Comparison of ENCODE assay signal across 10 cellular contexts in the genomic region with DNA sequence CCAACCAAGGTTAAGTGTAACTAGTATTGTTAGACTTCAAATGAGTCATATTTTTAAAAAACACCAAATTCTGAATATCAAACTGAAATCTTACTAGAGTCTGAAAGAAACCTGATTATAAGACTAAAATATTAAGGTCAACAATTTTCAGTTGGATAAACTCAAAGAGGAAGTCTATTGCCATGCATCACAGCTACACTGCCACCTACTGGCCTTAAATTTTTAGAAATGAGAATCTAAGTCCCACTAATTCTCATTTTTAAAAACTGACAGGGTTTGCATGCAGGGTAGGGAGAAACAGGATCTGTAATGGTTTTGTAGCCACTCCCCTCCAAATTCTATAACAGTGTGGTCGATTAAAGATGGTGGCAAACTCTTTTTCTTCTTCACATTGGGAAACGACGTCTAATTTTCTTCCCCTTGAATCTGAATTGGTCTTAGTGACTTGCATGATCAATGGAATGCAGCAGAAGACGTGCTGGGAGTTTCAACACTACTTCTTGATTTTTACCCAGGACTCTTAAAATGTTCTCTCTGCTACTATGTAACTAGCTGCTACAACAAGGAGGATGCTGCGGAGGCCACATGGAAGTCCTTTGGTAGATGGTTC.
DNase-seq lines count a peak whose midpoint lies in the region; TF ChIP-seq lines count a peak whose summit lies in the region.
"Had no signal": no experiment of that assay in that cellular context is flagged by ENCODE, and none has a peak within 500 bp of the region (broad histone marks: within the 10 kb centered on the region; RNA-seq: fewer than 3 reads in every experiment).

No MANE protein-coding gene starts in this region.

- no peak overlapping the region for H4K8ac ChIP-seq in H9 (replicated peaks; ENCODE audit: insufficient read length, low read depth, low read length)

- H3K9ac ChIP-seq in H9 (ENCODE audit: extremely low read depth, insufficient read length, low read length) (no peak overlapping the region), parathyroid adenoma (no peak overlapping the region)
- H3K9ac ChIP-seq: BLaER1 treated with 17β-estradiol and CSF1 and Interleukin-3, amounts not matched to agents 10 nM and 100 nM had no signal

- no peak overlapping the region for H3K4me3 ChIP-seq in parathyroid adenoma (ENCODE audit: low read depth, low read length)
- H3K4me3 ChIP-seq: BLaER1 treated with 17β-estradiol and CSF1 and Interleukin-3, amounts not matched to agents 10 nM and 100 nM had no signal

- H3K27me3 ChIP-seq in H9 (ENCODE audit: insufficient read depth, low read length), result no peaks in the 10 kb centered on the region
- no peaks in the 10 kb centered on the region for H3K27me3 ChIP-seq in parathyroid adenoma (ENCODE audit: control insufficient read depth, insufficient read depth, low read length)
- H3K27me3 ChIP-seq: BLaER1 treated with 17β-estradiol and CSF1 and Interleukin-3, amounts not matched to agents 10 nM and 100 nM had no signal

- peak; percentile 10 for DNase-seq in NCI-H1436 (lab: John Stamatoyannopoulos, UW)
- no peak for DNase-seq in NCI-H1436 treated with DMSO at 0.1 percent for 48 hours (lab: John Stamatoyannopoulos, UW)
- no peak for DNase-seq in H9
- peak; percentile 3 to 69 for DNase-seq in NCI-H526 (lab: John Stamatoyannopoulos, UW)
- DNase-seq in dermis blood vessel endothelial cell, result peak; percentile 68
- no peak for DNase-seq in cerebellar nuclear complex (lab: John Stamatoyannopoulos, UW)
- DNase-seq in stimulated activated CD4-positive, alpha-beta T cell treated with anti-CD3 and anti-CD28 coated beads, Interleukin-2, amount 100 ng/mL, for 48 hours, result no peak

- no CpG with 5 or more reads among the region's 5 CpGs for WGBS in H9 (ENCODE audit: extremely low coverage, insufficient read length, low lambda C conversion rate)

- no peak overlapping the region for H2BK20ac ChIP-seq in H9 (ENCODE audit: low read depth, low read length, poor library complexity, severe bottlenecking)

- H3K4me1 ChIP-seq in H9 (ENCODE audit: insufficient read depth, low read length) (peaks cover 9% of the 10 kb centered on the region; the same call in 1 of the 2 replicates), parathyroid adenoma (no peaks in the 10 kb centered on the region)
- H3K4me1 ChIP-seq: BLaER1 treated with 17β-estradiol and CSF1 and Interleukin-3, amounts not matched to agents 10 nM and 100 nM had no signal

- H3K14ac ChIP-seq in H9 (ENCODE audit: insufficient read depth, low read length), result no peak overlapping the region

- H3K79me2 ChIP-seq in H9 (ENCODE audit: insufficient read depth, low read length) (no peaks in the 10 kb centered on the region), parathyroid adenoma (no peaks in the 10 kb centered on the region)

- no peak overlapping the region for H3K4me2 ChIP-seq in H9 (ENCODE audit: insufficient read depth, insufficient read length, low read length)
- H3K4me2 ChIP-seq in parathyroid adenoma (ENCODE audit: low read length), result no peak overlapping the region
- H3K4me2 ChIP-seq: BLaER1 treated with 17β-estradiol and CSF1 and Interleukin-3, amounts not matched to agents 10 nM and 100 nM had no signal

- no peaks in the 10 kb centered on the region for H3K36me3 ChIP-seq in parathyroid adenoma (ENCODE audit: control insufficient read depth, insufficient read depth, low read length)
- H3K36me3 ChIP-seq: BLaER1 treated with 17β-estradiol and CSF1 and Interleukin-3, amounts not matched to agents 10 nM and 100 nM had no signal

- H3K56ac ChIP-seq in H9 (ENCODE audit: insufficient read length, low read depth, low read length), result no peak overlapping the region

- H4K5ac ChIP-seq in H9 (ENCODE audit: insufficient read length, low read depth, low read length), result no peak overlapping the region

- H2AK5ac ChIP-seq in H9 (ENCODE audit: insufficient read length, low read length), result no peak overlapping the region

- no peak overlapping the region for H4K91ac ChIP-seq in H9 (ENCODE audit: insufficient read length, low read depth, low read length)

- peak; percentile 78 for TF ChIP-seq CTCF in H9 (conservative IDR thresholded peaks at IDR 0.05)
- peak; percentile 70 for TF ChIP-seq CTCF in parathyroid adenoma (IDR thresholded peaks at IDR 0.05)

- no peak overlapping the region for H2BK120ac ChIP-seq in H9 (ENCODE audit: low read depth, low read length, poor library complexity, severe bottlenecking)

- H3K4ac ChIP-seq in H9 (ENCODE audit: low read depth, low read length), result no peak overlapping the region

- no peaks in the 10 kb centered on the region for H3K36me3 Mint-ChIP-seq in H9 (ENCODE audit: insufficient read depth in 1 of 3, low read depth in 3 of 3)

- H2AFZ ChIP-seq in H9 (ENCODE audit: low read length) (no peak overlapping the region), parathyroid adenoma (no peak overlapping the region)

- H3K27ac Mint-ChIP-seq in H9, result no peak overlapping the region
- H3K27ac Mint-ChIP-seq: activated T-cell treated with anti-CD3 and anti-CD28 coated beads, Interleukin-2, amount 50 U/mL, for 72 hours had no signal

- no peak overlapping the region for H2BK12ac ChIP-seq in H9 (ENCODE audit: insufficient read length, low read depth, low read length)

- H2BK5ac ChIP-seq in H9 (ENCODE audit: insufficient read length, low read length), result no peak overlapping the region

- no peak overlapping the region for H3K23ac ChIP-seq in H9 (ENCODE audit: insufficient read length, low read depth, low read length)

- no peaks in the 10 kb centered on the region for H3K27me3 Mint-ChIP-seq in H9 (ENCODE audit: low read depth)

- H3K27ac ChIP-seq in H9 (ENCODE audit: insufficient read length, low read depth, low read length) (no peak overlapping the region), parathyroid adenoma (no peak overlapping the region)
- H3K27ac ChIP-seq: BLaER1 treated with 17β-estradiol and CSF1 and Interleukin-3, amounts not matched to agents 10 nM and 100 nM had no signal

- H3K4me1 Mint-ChIP-seq in H9, result peaks cover 36 to 38% of the 10 kb centered on the region in 2 experiments

- H3T11ph ChIP-seq in H9 (ENCODE audit: low read length), result no peak overlapping the region

- H2BK15ac ChIP-seq in H9 (ENCODE audit: low read depth, low read length), result no peak overlapping the region

- H3K9me3 ChIP-seq in H9 (ENCODE audit: control insufficient read depth, low read depth, low read length) (no peaks in the 10 kb centered on the region), parathyroid adenoma (ENCODE audit: control insufficient read depth, low read length) (no peaks in the 10 kb centered on the region)
- H3K9me3 ChIP-seq: BLaER1 treated with 17β-estradiol and CSF1 and Interleukin-3, amounts not matched to agents 10 nM and 100 nM had no signal

- H3K9me3 Mint-ChIP-seq in H9, result no peaks in the 10 kb centered on the region
- H3K9me3 Mint-ChIP-seq: activated T-cell treated with anti-CD3 and anti-CD28 coated beads, Interleukin-2, amount 50 U/mL, for 72 hours had no signal

- no peak overlapping the region for H3K4me3 Mint-ChIP-seq in H9
- H3K4me3 Mint-ChIP-seq: activated T-cell treated with anti-CD3 and anti-CD28 coated beads, Interleukin-2, amount 50 U/mL, for 72 hours had no signal

- H3K18ac ChIP-seq in H9 (ENCODE audit: insufficient read length, low read depth, low read length), result no peak overlapping the region

- no peaks in the 10 kb centered on the region for H4K20me1 ChIP-seq in H9 (ENCODE audit: control insufficient read depth, insufficient read depth, insufficient read length)
- H4K20me1 ChIP-seq: BLaER1 treated with 17β-estradiol and CSF1 and Interleukin-3, amounts not matched to agents 10 nM and 100 nM had no signal

- H3K23me2 ChIP-seq in H9 (ENCODE audit: insufficient read length, low read depth, low read length, poor library complexity, severe bottlenecking), result no peaks in the 10 kb centered on the region

- H3K79me1 ChIP-seq in H9 (ENCODE audit: insufficient read depth, low read depth, low read length, poor library complexity, severe bottlenecking), result no peaks in the 10 kb centered on the region

Comparison
In these comparisons a context has a peak if more than half of its experiments do, and no peak if none do; other contexts are left out.
1. DNase-seq: peak in NCI-H1436 (single experiment), NCI-H526 (2 of 2) and dermis blood vessel endothelial cell (single experiment); none in NCI-H1436 treated with DMSO at 0.1 percent for 48 hours (single experiment), H9 (single experiment), cerebellar nuclear complex (0 of 2) and stimulated activated CD4-positive, alpha-beta T cell treated with anti-CD3 and anti-CD28 coated beads, Interleukin-2, amount 100 ng/mL, for 48 hours (0 of 2).